8 cellular contexts compared by ENCODE assay signal in the genomic region with DNA sequence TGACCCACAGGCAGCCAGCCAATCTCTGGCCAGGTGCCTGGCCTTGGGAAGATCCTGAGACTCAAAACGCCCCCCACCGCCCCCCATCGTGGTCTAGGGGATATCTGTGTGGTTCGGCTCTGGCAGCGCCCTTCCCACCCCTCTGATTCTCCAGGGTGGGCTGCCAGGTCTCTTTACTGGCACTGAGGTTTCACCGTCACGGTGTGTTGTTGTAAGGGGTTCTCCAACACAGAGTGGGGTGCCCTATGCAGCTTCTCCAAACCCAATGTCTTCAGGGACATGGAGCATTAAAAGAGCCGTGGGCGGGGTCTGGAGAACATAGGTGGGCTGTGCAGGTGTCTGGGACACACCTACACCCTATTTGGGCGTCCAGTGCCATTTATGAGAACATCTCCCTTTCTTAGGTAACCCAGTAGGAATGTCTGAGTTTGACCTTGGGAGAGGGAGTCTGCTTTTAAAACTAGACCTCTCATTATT. TPM values are rescaled to one million over a fixed set of nuclear protein-coding genes. Genes with fewer than 3 reads are reported as not detected.
DNase-seq lines count a peak whose midpoint lies in the region; ATAC-seq, FAIRE-seq and TF ChIP-seq lines count a peak whose summit lies in the region.

No MANE protein-coding gene starts in this region.

- no peak for TF ChIP-seq CTCF in testis (IDR thresholded peaks at IDR 0.05)

- no peaks in the 10 kb centered on the region for H3K36me3 ChIP-seq in testis (ENCODE audit: low read depth, missing control alignments)

- H3K36me3 Mint-ChIP-seq in activated naive CD8-positive, alpha-beta T cell = no peaks in the 10 kb centered on the region

- FAIRE-seq in GM12891 (lab: Jason Lieb, UNC) = no peak

- peaks cover 20% of the 10 kb centered on the region for H3K4me1 Mint-ChIP-seq in activated naive CD8-positive, alpha-beta T cell (ENCODE audit: low read depth)

- peak overlapping the region; percentile 94 for H3K27ac Mint-ChIP-seq in activated naive CD8-positive, alpha-beta T cell

- peaks cover 25% of the 10 kb centered on the region for H3K4me1 ChIP-seq in testis

- H3K9me3 ChIP-seq in testis = no peaks in the 10 kb centered on the region

- H3K27ac ChIP-seq in layer of hippocampus (ENCODE audit: low read depth, low read length) (peak overlapping the region; percentile 91), testis (peak overlapping the region; percentile 78 to 90)

- peak overlapping the region in 1 of 2 donors; percentile 49 for H3K4me3 ChIP-seq in testis

- peak; percentile 26 for DNase-seq in NCI-H748 (lab: John Stamatoyannopoulos, UW; ENCODE audit: unreplicated experiment)
- no peak for DNase-seq in NCI-H748 treated with DMSO at 0.1 percent for 48 hours (lab: John Stamatoyannopoulos, UW)
- no peak for DNase-seq in testis
- no peak for DNase-seq in GM12891 (ENCODE audit: insufficient read length, low spot score)

- no peak for TF ChIP-seq POLR2A in testis (IDR thresholded peaks at IDR 0.05)
- TF ChIP-seq POLR2A in GM12891 (IDR thresholded peaks at IDR 0.05; ENCODE audit: low read depth, low read length) = no peak

- 24 to 43% methylated on average over 9 to 10 of the region's 10 CpGs for WGBS in testis, 2 donors

- H3K9me3 Mint-ChIP-seq in activated naive CD8-positive, alpha-beta T cell (ENCODE audit: low read depth) = no peaks in the 10 kb centered on the region

- intact Hi-C loops in testis (cut with DNase I; ENCODE audit: low total_unique reads) = no loop called here

- H3K4me3 Mint-ChIP-seq in activated naive CD8-positive, alpha-beta T cell = peak overlapping the region; percentile 92

- ATAC-seq in GM18868 (IDR thresholded peaks at IDR 0.05; ENCODE audit: unreplicated experiment) (no peak), GM18873 (IDR thresholded peaks at IDR 0.05; ENCODE audit: low FRiP score, unreplicated experiment) (no peak)

- no peaks in the 10 kb centered on the region for H3K27me3 Mint-ChIP-seq in activated naive CD8-positive, alpha-beta T cell

- H3K27me3 ChIP-seq in layer of hippocampus (ENCODE audit: control insufficient read depth, insufficient read depth, low read length) (no peaks in the 10 kb centered on the region), testis (no peaks in the 10 kb centered on the region)

TF ChIP-seq in GM12891, 5 proteins besides CTCF, POLR2A, EP300 and RAD21:
- no peak for TF ChIP-seq TAF1 (IDR thresholded peaks at IDR 0.05; ENCODE audit: low read depth, low read length)
- TF ChIP-seq SPI1 (IDR thresholded peaks at IDR 0.05; ENCODE audit: low read depth, low read length) = no peak
- TF ChIP-seq POLR2AphosphoS5 (IDR thresholded peaks at IDR 0.05; ENCODE audit: low read depth, low read length) = no peak
- no peak for TF ChIP-seq PAX5 (IDR thresholded peaks at IDR 0.05; ENCODE audit: insufficient read depth, low read length, severe bottlenecking)
- TF ChIP-seq POU2F2 (IDR thresholded peaks at IDR 0.05; ENCODE audit: low read depth, low read length) = no peak

RNA-seq across cellular contexts. Expression of a gene that starts 1.5 kb away (rescaled TPM):
- total RNA-seq in testis = 10 to 100 TPM; 17.9 to 25.8 TPM
- 15.0 TPM for polyA plus RNA-seq in testis (ENCODE audit: insufficient read depth, low read depth, low replicate concordance)
- polyA plus RNA-seq in GM12891 (2012; ENCODE audit: low read depth, missing spikeins) = 8.2 TPM

RNA-seq across cellular contexts. Expression of a gene that starts 24.0 kb away (rescaled TPM):
- 10 to 100 TPM; 18.7 to 20.9 TPM for total RNA-seq in testis
- polyA plus RNA-seq in testis (ENCODE audit: insufficient read depth, low read depth, low replicate concordance) = 7.1 TPM
- polyA plus RNA-seq in GM12891 (2012; ENCODE audit: low read depth, missing spikeins) = 0.04 TPM

RNA-seq across cellular contexts. Expression of a gene that starts 27.8 kb away (rescaled TPM):
- total RNA-seq in testis = 100 to 1,000 TPM; 142 to 185 TPM
- 142 TPM for polyA plus RNA-seq in testis (ENCODE audit: insufficient read depth, low read depth, low replicate concordance)
- 33.2 TPM for polyA plus RNA-seq in GM12891 (2012; ENCODE audit: low read depth, missing spikeins)

RNA-seq across cellular contexts. Expression of a gene that starts 37.8 kb away (rescaled TPM):
- total RNA-seq in testis = 10 to 100 TPM; 39.1 to 44.5 TPM
- polyA plus RNA-seq in testis (ENCODE audit: insufficient read depth, low read depth, low replicate concordance) = 23.7 TPM
- polyA plus RNA-seq in GM12891 (2012; ENCODE audit: low read depth, missing spikeins) = 35.2 TPM
